ENCODE assay signal across 35 cellular contexts in genomic region chr1:243735457-243735856, GRCh38.
DNase-seq lines count a peak whose midpoint lies in the region; ATAC-seq lines count a peak whose summit lies in the region.
"Had no signal": no experiment of that assay in that cellular context is flagged by ENCODE, and none has a peak within 500 bp of the region (broad histone marks: within the 10 kb centered on the region; RNA-seq: fewer than 3 reads in every experiment).

No MANE protein-coding gene starts in this region.

- peaks cover 18% of the 10 kb centered on the region for H3K36me3 Mint-ChIP-seq in activated T-helper 17 cell treated with anti-CD3 and anti-CD28 coated beads, Interleukin-2, amount 50 U/mL, for 72 hours (ENCODE audit: low read depth)

- peak; percentile 51 to 71 for ATAC-seq in activated CD4-positive, CD25-positive, alpha-beta regulatory T cell treated with anti-CD3 and anti-CD28 coated beads, Interleukin-2, amount 50 U/mL, for 24 hours
- ATAC-seq in GM19463 (IDR thresholded peaks at IDR 0.05; ENCODE audit: unreplicated experiment): peak; percentile 65
- ATAC-seq in HG02973 (IDR thresholded peaks at IDR 0.05; ENCODE audit: unreplicated experiment): peak; percentile 84
- ATAC-seq in activated T-helper 17 cell treated with anti-CD3 and anti-CD28 coated beads, Interleukin-2, amount 50 U/mL, for 72 hours (replicated peaks): peak; percentile 76
- ATAC-seq in HG03439 (IDR thresholded peaks at IDR 0.05; ENCODE audit: unreplicated experiment): no peak
- ATAC-seq: activated CD8-positive, alpha-beta memory T cell treated with anti-CD3 and anti-CD28 coated beads, Interleukin-2, amount 10 ng/mL, durations not matched to agents 7 days and 5 days; activated naive CD8-positive, alpha-beta T cell treated with anti-CD3 and anti-CD28 coated beads, Interleukin-2, amount 50 U/mL, for 24 hours; lower lobe of right lung; naive thymus-derived CD4-positive, alpha-beta T cell; sciatic nerve had no signal

- DNase-seq in activated CD4-positive, CD25-positive, alpha-beta regulatory T cell treated with anti-CD3 and anti-CD28 coated beads, Interleukin-2, amount 50 U/mL, for 72 hours: no peak
- DNase-seq in OCI-M1 (lab: John Stamatoyannopoulos, UW) (no peak), NCI-H128 (lab: John Stamatoyannopoulos, UW; ENCODE audit: unreplicated experiment) (no peak)
- DNase-seq: activated CD4-positive, alpha-beta T cell treated with anti-CD3 and anti-CD28 coated beads, Interleukin-2, amount 50 U/mL, for 1 hour; activated CD8-positive, alpha-beta memory T cell treated with anti-CD3 and anti-CD28 coated beads, Interleukin-2, amount 10 ng/mL, durations not matched to agents 7 days and 5 days; activated gamma-delta T cell treated with Interleukin-2 at 50 U/mL for 16 hours; activated naive CD8-positive, alpha-beta T cell treated with anti-CD3 and anti-CD28 coated beads, Interleukin-2, amount 50 U/mL, for 24 hours; activated T-cell treated with anti-CD3 and anti-CD28 coated beads, Interleukin-2, amount 50 U/mL, for 4 hours; C1 segment of cervical spinal cord; caudate nucleus; COR-L47; cortex of kidney; DMS79 treated with DMSO at 0.1 percent for 48 hours; effector memory CD4-positive, alpha-beta T cell; GDM1; GM23248; KBM-7; lower lobe of right lung; naive thymus-derived CD4-positive, alpha-beta T cell; NCI-H1092; NCI-H1694 treated with DMSO at 0.1 percent for 48 hours; NCI-H446 treated with DMSO at 0.1 percent for 48 hours; NCI-H82; posterior cingulate gyrus; SJCRH30; stimulated activated CD4-positive, alpha-beta T cell treated with anti-CD3 and anti-CD28 coated beads, Interleukin-4, amount 100 ng/mL, for 24 hours; SW 1271; T1000; WERI-Rb-1 had no signal

- no peaks in the 10 kb centered on the region for H3K27me3 Mint-ChIP-seq in activated T-helper 17 cell treated with anti-CD3 and anti-CD28 coated beads, Interleukin-2, amount 50 U/mL, for 72 hours
- H3K27me3 Mint-ChIP-seq: activated CD8-positive, alpha-beta memory T cell treated with anti-CD3 and anti-CD28 coated beads, Interleukin-2, amount 10 ng/mL, durations not matched to agents 7 days and 5 days; activated naive CD8-positive, alpha-beta T cell treated with anti-CD3 and anti-CD28 coated beads, Interleukin-2, amount 50 U/mL, for 24 hours; naive thymus-derived CD4-positive, alpha-beta T cell had no signal

- peaks cover 21% of the 10 kb centered on the region for H3K4me1 Mint-ChIP-seq in activated T-helper 17 cell treated with anti-CD3 and anti-CD28 coated beads, Interleukin-2, amount 50 U/mL, for 72 hours

- peak overlapping the region; percentile 60 for H3K27ac Mint-ChIP-seq in activated T-helper 17 cell treated with anti-CD3 and anti-CD28 coated beads, Interleukin-2, amount 50 U/mL, for 72 hours
- H3K27ac Mint-ChIP-seq: activated CD8-positive, alpha-beta memory T cell treated with anti-CD3 and anti-CD28 coated beads, Interleukin-2, amount 10 ng/mL, durations not matched to agents 7 days and 5 days; activated naive CD8-positive, alpha-beta T cell treated with anti-CD3 and anti-CD28 coated beads, Interleukin-2, amount 50 U/mL, for 24 hours; naive thymus-derived CD4-positive, alpha-beta T cell had no signal

- H3K9me3 Mint-ChIP-seq in activated T-helper 17 cell treated with anti-CD3 and anti-CD28 coated beads, Interleukin-2, amount 50 U/mL, for 72 hours: no peaks in the 10 kb centered on the region
- H3K9me3 Mint-ChIP-seq: activated naive CD8-positive, alpha-beta T cell treated with anti-CD3 and anti-CD28 coated beads, Interleukin-2, amount 50 U/mL, for 24 hours; activated T-cell treated with anti-CD3 and anti-CD28 coated beads, Interleukin-2, amount 50 U/mL, for 4 hours had no signal

- no peak overlapping the region for H3K4me3 Mint-ChIP-seq in activated T-helper 17 cell treated with anti-CD3 and anti-CD28 coated beads, Interleukin-2, amount 50 U/mL, for 72 hours
- H3K4me3 Mint-ChIP-seq: activated CD8-positive, alpha-beta memory T cell treated with anti-CD3 and anti-CD28 coated beads, Interleukin-2, amount 10 ng/mL, durations not matched to agents 7 days and 5 days; activated naive CD8-positive, alpha-beta T cell treated with anti-CD3 and anti-CD28 coated beads, Interleukin-2, amount 50 U/mL, for 24 hours; activated T-cell treated with anti-CD3 and anti-CD28 coated beads, Interleukin-2, amount 50 U/mL, for 4 hours; naive thymus-derived CD4-positive, alpha-beta T cell had no signal
